ENCODE assay signal across 19 cellular contexts in the genomic region with DNA sequence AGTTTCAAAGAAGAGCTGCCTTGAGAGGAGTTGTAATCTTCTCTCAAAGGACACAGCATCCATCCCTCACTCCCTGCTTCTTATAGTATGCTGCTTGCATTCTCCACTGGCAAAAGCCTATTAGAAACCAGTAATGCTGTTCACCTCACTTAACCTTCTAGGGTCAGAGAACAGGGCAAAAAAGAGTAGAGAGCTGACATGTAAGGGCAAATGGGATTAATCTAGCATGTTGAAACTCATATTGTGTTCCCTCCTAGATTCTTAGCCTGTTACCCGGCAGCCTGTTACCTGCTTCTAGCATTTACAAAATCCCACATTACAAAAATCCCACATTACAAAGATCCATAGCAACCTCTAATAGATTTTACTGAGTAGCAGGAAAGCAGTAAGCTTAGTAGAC.
DNase-seq lines count a peak whose midpoint lies in the region; ATAC-seq, FAIRE-seq and TF ChIP-seq lines count a peak whose summit lies in the region.
"Had no signal": no experiment of that assay in that cellular context is flagged by ENCODE, and none has a peak within 500 bp of the region (broad histone marks: within the 10 kb centered on the region; RNA-seq: fewer than 3 reads in every experiment).

No MANE protein-coding gene starts in this region.

- H3K9me3 Mint-ChIP-seq in GM23338: no peaks in the 10 kb centered on the region
- no peaks in the 10 kb centered on the region for H3K9me3 Mint-ChIP-seq in astrocyte (ENCODE audit: unreplicated experiment)
- no peaks in the 10 kb centered on the region for H3K9me3 Mint-ChIP-seq in neural progenitor cell
- H3K9me3 Mint-ChIP-seq in nephron progenitor cell: no peaks in the 10 kb centered on the region
- H3K9me3 Mint-ChIP-seq in progenitor cell of endocrine pancreas (ENCODE audit: low read depth): no peaks in the 10 kb centered on the region
- H3K9me3 Mint-ChIP-seq: HFFc6 had no signal

- H3K4me2 ChIP-seq in GM23338: no peak overlapping the region
- no peak overlapping the region for H3K4me2 ChIP-seq in astrocyte (ENCODE audit: low read length)
- no peak overlapping the region for H3K4me2 ChIP-seq in neural progenitor cell
- H3K4me2 ChIP-seq: A549; BLaER1 treated with 17β-estradiol and CSF1 and Interleukin-3, amounts not matched to agents 10 nM and 100 nM had no signal

- no peaks in the 10 kb centered on the region for H3F3A ChIP-seq in GM23338 (replicated peaks; ENCODE audit: low read depth)
- H3F3A ChIP-seq in neural progenitor cell (ENCODE audit: low read depth): peaks cover 7% of the 10 kb centered on the region

- H2AFZ ChIP-seq in GM23338: 0 out of 2 replicates have a peak overlapping the region, but pooled peaks have one; percentile 15
- H2AFZ ChIP-seq in astrocyte (ENCODE audit: low read depth, low read length): peak overlapping the region; percentile 40
- no peak overlapping the region for H2AFZ ChIP-seq in neural progenitor cell (replicated peaks)

- H3K79me2 ChIP-seq in GM23338 (replicated peaks; ENCODE audit: insufficient read depth): no peaks in the 10 kb centered on the region
- no peaks in the 10 kb centered on the region for H3K79me2 ChIP-seq in astrocyte (ENCODE audit: insufficient read depth, low read length)
- no peaks in the 10 kb centered on the region for H3K79me2 ChIP-seq in neural progenitor cell (ENCODE audit: low read depth)

- FAIRE-seq in astrocyte (lab: Jason Lieb, UNC): no peak
- FAIRE-seq: A549, RCC 7860 had no signal

- H3K4me1 ChIP-seq in GM23338 (ENCODE audit: insufficient read depth): no peaks in the 10 kb centered on the region
- H3K4me1 ChIP-seq in astrocyte (ENCODE audit: insufficient read depth, low read length): peaks cover 6% of the 10 kb centered on the region
- peaks cover 7% of the 10 kb centered on the region for H3K4me1 ChIP-seq in neural progenitor cell
- H3K4me1 ChIP-seq: A549; BLaER1 treated with 17β-estradiol and CSF1 and Interleukin-3, amounts not matched to agents 10 nM and 100 nM had no signal

- H4K20me1 ChIP-seq in GM23338 (replicated peaks; ENCODE audit: insufficient read depth) (no peaks in the 10 kb centered on the region), astrocyte (ENCODE audit: insufficient read depth, low read length) (no peaks in the 10 kb centered on the region), neural progenitor cell (ENCODE audit: low read depth) (no peaks in the 10 kb centered on the region)
- H4K20me1 ChIP-seq: BLaER1 treated with 17β-estradiol and CSF1 and Interleukin-3, amounts not matched to agents 10 nM and 100 nM had no signal

- H3K4me3 ChIP-seq in GM23338: no peak overlapping the region
- H3K4me3 ChIP-seq in astrocyte (ENCODE audit: insufficient read depth, low read depth, low read length): no peak overlapping the region
- H3K4me3 ChIP-seq in neural progenitor cell: no peak overlapping the region
- H3K4me3 ChIP-seq: A549; BLaER1 treated with 17β-estradiol and CSF1 and Interleukin-3, amounts not matched to agents 10 nM and 100 nM; SK-N-MC had no signal

- H3K27ac Mint-ChIP-seq in GM23338 (0 out of 2 replicates have a peak overlapping the region, but pooled peaks have one; percentile 56), astrocyte (ENCODE audit: unreplicated experiment) (peak overlapping the region; percentile 3), neural progenitor cell (no peak overlapping the region), nephron progenitor cell (no peak overlapping the region), progenitor cell of endocrine pancreas (no peak overlapping the region)
- H3K27ac Mint-ChIP-seq: CD8-positive, alpha-beta T cell; HFFc6 had no signal

- no peak; the same call in 2 of the 3 replicates for ATAC-seq in GM23338
- ATAC-seq: A549; CD8-positive, alpha-beta T cell had no signal

- DNase-seq in GM23338 (ENCODE audit: low spot score): no peak
- DNase-seq in astrocyte (ENCODE audit: low read depth): no peak
- no peak for DNase-seq in epithelial cell of prostate (ENCODE audit: low read depth, low spot score)
- DNase-seq in neural progenitor cell (ENCODE audit: low spot score): peak; percentile 48
- DNase-seq in DMS153 treated with DMSO at 0.1 percent for 48 hours (lab: John Stamatoyannopoulos, UW; ENCODE audit: unreplicated experiment): no peak
- no peak for DNase-seq in nephron progenitor cell
- no peak for DNase-seq in progenitor cell of endocrine pancreas (ENCODE audit: low spot score, unreplicated experiment)
- DNase-seq: CD8-positive, alpha-beta T cell; DMS79; H7; HFFc6; NCI-H1417 treated with DMSO at 0.1 percent for 48 hours; NCI-H187 treated with DMSO at 0.1 percent for 48 hours; NCI-H526; Right ventricle myocardium superior had no signal

- no peak for TF ChIP-seq CTCF in GM23338 (conservative IDR thresholded peaks at IDR 0.05; ENCODE audit: low read depth in 2 of 2)
- no peak for TF ChIP-seq CTCF in astrocyte (IDR thresholded peaks at IDR 0.05; ENCODE audit: insufficient read depth, low read depth, low read length)
- TF ChIP-seq CTCF in neural progenitor cell (IDR thresholded peaks at IDR 0.05): no peak
- no peak for TF ChIP-seq CTCF in nephron progenitor cell (IDR thresholded peaks at IDR 0.05)
- no peak for TF ChIP-seq CTCF in progenitor cell of endocrine pancreas (IDR thresholded peaks at IDR 0.05; ENCODE audit: unreplicated experiment)

- H3K9ac ChIP-seq in astrocyte (ENCODE audit: low read length): no peak overlapping the region
- no peak overlapping the region for H3K9ac ChIP-seq in neural progenitor cell
- H3K9ac ChIP-seq: BLaER1 treated with 17β-estradiol and CSF1 and Interleukin-3, amounts not matched to agents 10 nM and 100 nM had no signal

- no peak overlapping the region for H3K4me3 Mint-ChIP-seq in GM23338
- H3K4me3 Mint-ChIP-seq in astrocyte (ENCODE audit: unreplicated experiment): no peak overlapping the region
- H3K4me3 Mint-ChIP-seq in neural progenitor cell: no peak overlapping the region
- no peak overlapping the region for H3K4me3 Mint-ChIP-seq in nephron progenitor cell
- no peak overlapping the region for H3K4me3 Mint-ChIP-seq in progenitor cell of endocrine pancreas (ENCODE audit: low read depth)
- H3K4me3 Mint-ChIP-seq: CD8-positive, alpha-beta T cell; HFFc6 had no signal

- no peaks in the 10 kb centered on the region for H3K36me3 ChIP-seq in GM23338 (ENCODE audit: insufficient read depth)
- H3K36me3 ChIP-seq in astrocyte (ENCODE audit: insufficient read depth, low read length): no peaks in the 10 kb centered on the region
- no peaks in the 10 kb centered on the region for H3K36me3 ChIP-seq in neural progenitor cell
- H3K36me3 ChIP-seq: BLaER1 treated with 17β-estradiol and CSF1 and Interleukin-3, amounts not matched to agents 10 nM and 100 nM had no signal

- no peak overlapping the region for H3K27ac ChIP-seq in GM23338 (ENCODE audit: low read depth)
- H3K27ac ChIP-seq in astrocyte (ENCODE audit: low read depth, low read length): no peak overlapping the region
- H3K27ac ChIP-seq in epithelial cell of prostate: peak overlapping the region; percentile 15
- H3K27ac ChIP-seq in neural progenitor cell: no peak overlapping the region
- H3K27ac ChIP-seq: A549; BLaER1 treated with 17β-estradiol and CSF1 and Interleukin-3, amounts not matched to agents 10 nM and 100 nM had no signal

- H3K9me3 ChIP-seq in astrocyte (ENCODE audit: insufficient read depth, low read depth, low read length): no peaks in the 10 kb centered on the region
- no peaks in the 10 kb centered on the region for H3K9me3 ChIP-seq in neural progenitor cell (ENCODE audit: low read depth)
- H3K9me3 ChIP-seq: A549; BLaER1 treated with 17β-estradiol and CSF1 and Interleukin-3, amounts not matched to agents 10 nM and 100 nM had no signal

- H3K36me3 Mint-ChIP-seq in GM23338 (ENCODE audit: low read depth): no peaks in the 10 kb centered on the region
- no peaks in the 10 kb centered on the region for H3K36me3 Mint-ChIP-seq in astrocyte (ENCODE audit: low read depth, unreplicated experiment)
- no peaks in the 10 kb centered on the region for H3K36me3 Mint-ChIP-seq in neural progenitor cell
- H3K36me3 Mint-ChIP-seq in nephron progenitor cell (ENCODE audit: low read depth): no peaks in the 10 kb centered on the region
- H3K36me3 Mint-ChIP-seq in progenitor cell of endocrine pancreas (ENCODE audit: insufficient read depth): no peaks in the 10 kb centered on the region
- H3K36me3 Mint-ChIP-seq: CD8-positive, alpha-beta T cell had no signal

- H3K4me1 Mint-ChIP-seq in GM23338: no peaks in the 10 kb centered on the region
- H3K4me1 Mint-ChIP-seq in astrocyte (ENCODE audit: low read depth, unreplicated experiment): peaks cover 29% of the 10 kb centered on the region
- peaks cover 5% of the 10 kb centered on the region for H3K4me1 Mint-ChIP-seq in neural progenitor cell
- no peaks in the 10 kb centered on the region for H3K4me1 Mint-ChIP-seq in nephron progenitor cell
- no peaks in the 10 kb centered on the region for H3K4me1 Mint-ChIP-seq in progenitor cell of endocrine pancreas (ENCODE audit: low read depth)

- H3K27me3 ChIP-seq in GM23338 (ENCODE audit: insufficient read depth): no peaks in the 10 kb centered on the region
- no peaks in the 10 kb centered on the region for H3K27me3 ChIP-seq in astrocyte (ENCODE audit: insufficient read depth, low read length)
- H3K27me3 ChIP-seq in neural progenitor cell: no peaks in the 10 kb centered on the region
- H3K27me3 ChIP-seq: BLaER1 treated with 17β-estradiol and CSF1 and Interleukin-3, amounts not matched to agents 10 nM and 100 nM had no signal

- H3K9me2 ChIP-seq in GM23338 (ENCODE audit: insufficient read depth): no peaks in the 10 kb centered on the region

- no peaks in the 10 kb centered on the region for H3K27me3 Mint-ChIP-seq in GM23338 (ENCODE audit: insufficient read depth, low read depth, poor library complexity)
- no peaks in the 10 kb centered on the region for H3K27me3 Mint-ChIP-seq in astrocyte (ENCODE audit: low read depth, unreplicated experiment)
- H3K27me3 Mint-ChIP-seq in neural progenitor cell (ENCODE audit: insufficient read depth, low read depth): peaks cover 3% of the 10 kb centered on the region
- H3K27me3 Mint-ChIP-seq in nephron progenitor cell (ENCODE audit: low read depth, poor library complexity): no peaks in the 10 kb centered on the region
- H3K27me3 Mint-ChIP-seq in progenitor cell of endocrine pancreas: no peaks in the 10 kb centered on the region

TF ChIP-seq in GM23338, 12 proteins besides CTCF, POLR2A, EP300 and RAD21 (continues in another document):
- no peak for TF ChIP-seq POLR2AphosphoS5 (IDR thresholded peaks at IDR 0.05; ENCODE audit: low read depth)
- TF ChIP-seq EZH2phosphoT487 (IDR thresholded peaks at IDR 0.05; ENCODE audit: unreplicated experiment): no peak
- no peak for TF ChIP-seq ZNF114 (CRISPR knock-in tag; IDR thresholded peaks at IDR 0.05)
- no peak for TF ChIP-seq CREB1 (CRISPR knock-in tag; IDR thresholded peaks at IDR 0.05; ENCODE audit: low read depth)
- TF ChIP-seq EZH2 (IDR thresholded peaks at IDR 0.05; ENCODE audit: low read depth, unreplicated experiment): no peak
- no peak for TF ChIP-seq ZNF331 (CRISPR knock-in tag; IDR thresholded peaks at IDR 0.05; ENCODE audit: low read depth)

Comparison
In these comparisons a context has a peak if more than half of its experiments do, and no peak if none do; other contexts are left out.
1. H3K27ac Mint-ChIP-seq: peak in GM23338 (single experiment) and astrocyte (single experiment); none in neural progenitor cell (single experiment), nephron progenitor cell (single experiment) and progenitor cell of endocrine pancreas (single experiment).